ENCODE assay signal across 10 cellular contexts in genomic region chr4:87121332-87122065, GRCh38.
DNase-seq lines count a peak whose midpoint lies in the region; ATAC-seq and TF ChIP-seq lines count a peak whose summit lies in the region.
"Had no signal": no experiment of that assay in that cellular context is flagged by ENCODE, and none has a peak within 500 bp of the region (broad histone marks: within the 10 kb centered on the region; RNA-seq: fewer than 3 reads in every experiment).

No MANE protein-coding gene starts in this region.

- no peaks in the 10 kb centered on the region for H3K27me3 ChIP-seq in BLaER1 treated with 17β-estradiol and CSF1 and Interleukin-3, amounts not matched to agents 10 nM and 100 nM
- no peaks in the 10 kb centered on the region for H3K27me3 ChIP-seq in SJSA1 (replicated peaks)
- H3K27me3 ChIP-seq in prostate gland (replicated peaks; ENCODE audit: insufficient read depth), result no peaks in the 10 kb centered on the region

- no peak overlapping the region; a peak in 2 of 20 replicates for H3K4me3 ChIP-seq in BLaER1 treated with 17β-estradiol and CSF1 and Interleukin-3, amounts not matched to agents 10 nM and 100 nM
- H3K4me3 ChIP-seq in SJSA1 (no peak overlapping the region), fibroblast of the aortic adventitia (ENCODE audit: low read depth, low read length) (no peak overlapping the region), prostate gland (no peak overlapping the region)

- in situ Hi-C loops in GM13977 (cut with MboI; ENCODE audit: low pct_unique_long_range_greater_than_20kb, low sequenced_read_pairs, unreplicated experiment), result no loop called here

- peaks cover 9 to 99% (median 14%) of the 10 kb centered on the region in 11 experiments; a peak in 14 of 22 replicates for H4K20me1 ChIP-seq in BLaER1 treated with 17β-estradiol and CSF1 and Interleukin-3, amounts not matched to agents 10 nM and 100 nM

- 37% methylated on average over 4 of the region's 4 CpGs for WGBS in prostate gland

- peak overlapping the region in 8 of 11 experiments; percentile 2 to 72 (median 54); a peak in 14 of 22 replicates for H3K9ac ChIP-seq in BLaER1 treated with 17β-estradiol and CSF1 and Interleukin-3, amounts not matched to agents 10 nM and 100 nM

- DNase-seq in SJSA1 (ENCODE audit: low read depth in 1 of 2, low spot score in 2 of 2), result peak in 1 of 2 experiments; percentile 13
- peak; percentile 61 for DNase-seq in fibroblast of the aortic adventitia (ENCODE audit: low read depth)
- DNase-seq in prostate gland (ENCODE audit: low spot score), result peak; percentile 80
- no peak for DNase-seq in mesenteric fat pad (ENCODE audit: low spot score)
- no peak for DNase-seq in GM13977 (ENCODE audit: low spot score)
- DNase-seq in stimulated activated CD4-positive, alpha-beta T cell treated with anti-CD3 and anti-CD28 coated beads, Interleukin-4, amount 100 ng/mL, for 24 hours, result no peak
- DNase-seq: activated naive CD8-positive, alpha-beta T cell treated with anti-CD3 and anti-CD28 coated beads, Interleukin-2, amount 10 ng/mL, durations not matched to agents 7 days and 5 days; GOT3 had no signal

- peak overlapping the region; percentile 59 to 80 (median 65) for H3K4me2 ChIP-seq in BLaER1 treated with 17β-estradiol and CSF1 and Interleukin-3, amounts not matched to agents 10 nM and 100 nM

- TF ChIP-seq CTCF in fibroblast of the aortic adventitia (IDR thresholded peaks at IDR 0.05; ENCODE audit: insufficient read depth, low read length) (no peak), prostate gland (IDR thresholded peaks at IDR 0.05) (no peak), GM13977 (IDR thresholded peaks at IDR 0.05; ENCODE audit: extremely low read depth, insufficient read depth, missing control alignments) (no peak)

- H3K36me3 ChIP-seq in BLaER1 treated with 17β-estradiol and CSF1 and Interleukin-3, amounts not matched to agents 10 nM and 100 nM, result peaks cover 88 to 100% (median 93%) of the 10 kb centered on the region in 11 experiments
- peaks cover 37% of the 10 kb centered on the region for H3K36me3 ChIP-seq in SJSA1
- H3K36me3 ChIP-seq in prostate gland, result no peaks in the 10 kb centered on the region

- peak overlapping the region in 9 of 11 experiments; percentile 19 to 87 (median 78); a peak in 16 of 22 replicates for H3K27ac ChIP-seq in BLaER1 treated with 17β-estradiol and CSF1 and Interleukin-3, amounts not matched to agents 10 nM and 100 nM
- H3K27ac ChIP-seq in SJSA1 (0 out of 2 replicates have a peak overlapping the region, but pooled peaks have one; percentile 19), prostate gland (peak overlapping the region; percentile 77 to 79)

- no peak for TF ChIP-seq POLR2A in prostate gland (IDR thresholded peaks at IDR 0.05)

- H3K9me3 ChIP-seq in BLaER1 treated with 17β-estradiol and CSF1 and Interleukin-3, amounts not matched to agents 10 nM and 100 nM (replicated peaks in 1 of 11), result peaks cover 0 to 20% (median 6%) of the 10 kb centered on the region in 11 experiments; a peak in 8 of 22 replicates
- H3K9me3 ChIP-seq in SJSA1 (replicated peaks) (no peaks in the 10 kb centered on the region), prostate gland (no peaks in the 10 kb centered on the region)

- intact Hi-C loops in prostate gland (cut with DNase I), result no loop called here

- peaks cover 43 to 80% (median 68%) of the 10 kb centered on the region in 10 experiments for H3K4me1 ChIP-seq in BLaER1 treated with 17β-estradiol and CSF1 and Interleukin-3, amounts not matched to agents 10 nM and 100 nM
- H3K4me1 ChIP-seq in SJSA1 (replicated peaks), result peaks cover 42% of the 10 kb centered on the region
- peaks cover 19% of the 10 kb centered on the region for H3K4me1 ChIP-seq in prostate gland (replicated peaks)

- ATAC-seq in HG02981 (IDR thresholded peaks at IDR 0.05; ENCODE audit: unreplicated experiment), result no peak

Comparison
In these comparisons a context has a peak if more than half of its experiments do, and no peak if none do; other contexts are left out.
1. H3K27ac ChIP-seq: peak in every context shown above with its lines; median percentile 78 in BLaER1 treated with 17β-estradiol and CSF1 and Interleukin-3, amounts not matched to agents 10 nM and 100 nM; 78 in prostate gland; 19 in SJSA1.
2. DNase-seq: peak in fibroblast of the aortic adventitia (single experiment) and prostate gland (single experiment); none in mesenteric fat pad (single experiment), GM13977 (single experiment) and stimulated activated CD4-positive, alpha-beta T cell treated with anti-CD3 and anti-CD28 coated beads, Interleukin-4, amount 100 ng/mL, for 24 hours (single experiment).